In genomic region chr3:184585545-184585944, GRCh38 we compare ENCODE assay signal across 26 cellular contexts. TPM values are rescaled to one million over a fixed set of nuclear protein-coding genes. Genes with fewer than 3 reads are reported as not detected.
"Had no signal": no experiment of that assay in that cellular context is flagged by ENCODE, and none has a peak within 500 bp of the region (broad histone marks: within the 10 kb centered on the region; RNA-seq: fewer than 3 reads in every experiment).

No MANE protein-coding gene starts in this region.

- H3K36me3 ChIP-seq: adrenal gland, ascending aorta, brain microvascular endothelial cell, spleen had no signal

- DNase-seq: activated B cell treated with CpG ODN at 0.5 μM for 24 hours; activated CD4-positive, alpha-beta T cell treated with anti-CD3 and anti-CD28 coated beads for 36 hours; activated CD4-positive, alpha-beta T cell treated with anti-CD3 and anti-CD28 coated beads, Interleukin-2, amount 50 U/mL, for 4 hours; activated CD8-positive, alpha-beta memory T cell treated with anti-CD3 and anti-CD28 coated beads for 24 hours; activated CD8-positive, alpha-beta memory T cell treated with anti-CD3 and anti-CD28 coated beads, Interleukin-2, amount 50 U/mL, for 4 hours; activated naive CD4-positive, alpha-beta T cell; activated T-cell treated with anti-CD3 and anti-CD28 coated beads, Interleukin-2, amount 50 U/mL, for 24 hours; adrenal gland; brain microvascular endothelial cell; cortex of kidney; foreskin keratinocyte; kidney; lower lobe of right lung; natural killer cell; nucleus accumbens; retina; spleen; stimulated activated CD4-positive, alpha-beta T cell treated with anti-CD3 and anti-CD28 coated beads, Interleukin-4, amount 100 ng/mL, for 1 hour; stimulated activated naive CD4-positive, alpha-beta T cell; T1000; testis had no signal

- H3K9me3 ChIP-seq: adrenal gland, ascending aorta, lower lobe of right lung, spleen, testis, vagina had no signal

- H3K9me3 Mint-ChIP-seq: activated B cell treated with CpG ODN at 0.5 μM for 24 hours; activated T-cell treated with anti-CD3 and anti-CD28 coated beads, Interleukin-2, amount 50 U/mL, for 24 hours; activated T-helper 17 cell treated with anti-CD3 and anti-CD28 coated beads, Interleukin-2, amount 50 U/mL, for 72 hours; natural killer cell; type B pancreatic cell had no signal

- H3K4me3 ChIP-seq: adrenal gland, ascending aorta, lower lobe of right lung, spleen, testis, vagina had no signal

- H3K4me3 Mint-ChIP-seq: activated B cell treated with CpG ODN at 0.5 μM for 24 hours; activated CD4-positive, alpha-beta T cell treated with anti-CD3 and anti-CD28 coated beads for 36 hours; activated naive CD8-positive, alpha-beta T cell; activated T-cell treated with anti-CD3 and anti-CD28 coated beads, Interleukin-2, amount 50 U/mL, for 24 hours; activated T-helper 17 cell treated with anti-CD3 and anti-CD28 coated beads, Interleukin-2, amount 50 U/mL, for 72 hours; natural killer cell had no signal

- H3K36me3 Mint-ChIP-seq: activated naive CD8-positive, alpha-beta T cell; natural killer cell had no signal

- H3K27ac ChIP-seq: adrenal gland, brain microvascular endothelial cell, foreskin keratinocyte, lower lobe of right lung, spleen, testis, vagina had no signal

- H3K27me3 ChIP-seq: adrenal gland, ascending aorta, brain microvascular endothelial cell, foreskin keratinocyte, testis, vagina had no signal

- H3K27me3 Mint-ChIP-seq: type B pancreatic cell had no signal

- H3K27ac Mint-ChIP-seq: activated B cell treated with CpG ODN at 0.5 μM for 24 hours; activated CD4-positive, alpha-beta T cell treated with anti-CD3 and anti-CD28 coated beads for 36 hours; activated naive CD8-positive, alpha-beta T cell; activated T-cell treated with anti-CD3 and anti-CD28 coated beads, Interleukin-2, amount 50 U/mL, for 24 hours; activated T-helper 17 cell treated with anti-CD3 and anti-CD28 coated beads, Interleukin-2, amount 50 U/mL, for 72 hours; natural killer cell; type B pancreatic cell had no signal

RNA-seq across cellular contexts. Expression of gene EPHB3, which starts 24.0 kb away (rescaled TPM):
- total RNA-seq: activated CD4-positive, alpha-beta T cell treated with anti-CD3 and anti-CD28 coated beads for 36 hours; natural killer cell had no signal
